9 cellular contexts compared by ENCODE assay signal in genomic region chr11:114758627-114759026, GRCh38.
"Had no signal": no experiment of that assay in that cellular context is flagged by ENCODE, and none has a peak within 500 bp of the region (broad histone marks: within the 10 kb centered on the region; RNA-seq: fewer than 3 reads in every experiment).

No MANE protein-coding gene starts in this region.

- DNase-seq: GM23248, GOT3, H7, HFFc6 had no signal

- H3K4me3 ChIP-seq: GM23248, HAP-1 had no signal

- H3K9me3 ChIP-seq: HAP-1 had no signal

- FAIRE-seq: HepG2 had no signal

- H3K36me3 Mint-ChIP-seq: IgD-negative memory B cell had no signal

- H3K4me3 Mint-ChIP-seq: HFFc6, IgD-negative memory B cell had no signal

- H3K27ac ChIP-seq: GM23248, HL-60 had no signal

- H3K4me1 Mint-ChIP-seq: IgD-negative memory B cell had no signal

- H3K9ac ChIP-seq: GM23248 had no signal

- H3K27ac Mint-ChIP-seq: HFFc6, IgD-negative memory B cell had no signal

- H3K9me3 Mint-ChIP-seq: IgD-negative memory B cell had no signal

- H3K4me1 ChIP-seq: HAP-1 had no signal

- H3K36me3 ChIP-seq: HAP-1 had no signal

- ATAC-seq: HCT116, HepG2 had no signal
